8 cellular contexts compared by ENCODE assay signal in the genomic region with DNA sequence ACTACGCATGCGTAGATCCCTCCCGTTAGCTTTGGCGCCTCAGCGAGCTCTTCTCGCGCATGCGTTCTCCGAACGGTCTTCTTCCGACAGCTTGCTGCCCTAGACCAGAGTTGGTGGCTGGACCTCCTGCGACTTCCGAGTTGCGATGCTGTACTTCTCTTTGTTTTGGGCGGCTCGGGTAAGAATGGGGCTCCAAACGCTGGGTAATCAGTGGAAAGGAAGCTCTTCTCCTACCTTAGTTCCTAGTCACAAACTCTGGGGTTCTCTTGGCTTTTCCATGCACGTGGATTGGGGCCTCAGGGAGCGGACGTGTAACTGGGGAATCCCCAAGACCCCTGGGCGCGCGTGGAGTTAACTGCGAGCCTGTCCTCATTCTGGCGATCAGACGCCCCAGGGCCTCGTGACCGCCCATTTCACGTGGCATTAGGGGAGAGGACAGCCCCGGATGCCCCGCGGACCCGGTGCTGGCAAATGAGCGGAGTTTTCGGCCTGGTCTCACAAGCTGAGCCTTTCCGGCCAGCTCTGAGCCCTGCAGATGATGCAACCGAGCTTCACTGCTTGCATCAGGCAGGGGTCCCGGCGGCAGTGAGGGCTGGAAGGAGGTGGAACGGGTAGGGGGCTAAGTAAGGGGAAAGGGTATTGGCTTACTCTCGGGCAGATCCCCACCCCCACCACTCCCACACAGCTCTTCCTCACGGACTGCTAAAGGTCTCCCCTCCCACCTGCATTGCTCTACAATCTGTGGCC. TPM values are rescaled to one million over a fixed set of nuclear protein-coding genes. Genes with fewer than 3 reads are reported as not detected.
DNase-seq lines count a peak whose midpoint lies in the region; ATAC-seq and TF ChIP-seq lines count a peak whose summit lies in the region.

Gene SHMT2 (plus strand): TSS at position 78 of the 747 bp plus-strand sequence. CDS start 68 bp downstream, at position 146.

- H3K4me3 Mint-ChIP-seq in CD8-positive, alpha-beta T cell = peak within 1 kb of the TSS; percentile 92

- peaks cover 48% of the 10 kb centered on the region for H3K4me1 Mint-ChIP-seq in CD8-positive, alpha-beta T cell (ENCODE audit: low read depth)

- no peaks in the 10 kb centered on the region for H3K9me3 ChIP-seq in CD8-positive, alpha-beta T cell (ENCODE audit: low read length)
- no peaks in the 10 kb centered on the region for H3K9me3 ChIP-seq in HUES48 (ENCODE audit: control insufficient read depth, insufficient read depth, low read length)
- no peaks in the 10 kb centered on the region for H3K9me3 ChIP-seq in NT2/D1 (ENCODE audit: insufficient read depth, low read length)

- POLR2A ChIA-PET in CD8-positive, alpha-beta T cell (lab: Charles Lee) = interaction anchor here (0.7 to 2.1 kb wide), 7 partner anchors 10 to 31 kb away, joined by 3 to 11 read pairs (median 5); partner anchors contain the start of gene NXPH4

- peaks cover 23% of the 10 kb centered on the region for H3K27me3 Mint-ChIP-seq in CD8-positive, alpha-beta T cell (ENCODE audit: low read depth)

- H3K36me3 Mint-ChIP-seq in CD8-positive, alpha-beta T cell = peaks cover 44% of the 10 kb centered on the region

- peak; percentile 74 to 94 (median 91) for DNase-seq in CD8-positive, alpha-beta T cell
- peak; percentile 97 for DNase-seq in NT2/D1 (ENCODE audit: low read depth, low spot score)
- peak in 2 of 3 experiments; percentile 85 to 91 for DNase-seq in activated CD8-positive, alpha-beta memory T cell treated with anti-CD3 and anti-CD28 coated beads for 48 hours (ENCODE audit: low read depth in 2 of 3, low spot score in 2 of 3)
- DNase-seq in mesenteric fat pad (ENCODE audit: low spot score) = peak; percentile 97
- peak; percentile 84 for DNase-seq in stimulated activated CD8-positive, alpha-beta memory T cell treated with anti-CD3 and anti-CD28 coated beads, Interleukin-15, amount 100 ng/mL, for 1 hour (ENCODE audit: low read depth)

- intact Hi-C loops in CD8-positive, alpha-beta T cell (cut with DNase I, micrococcal nuclease) = loop anchor here in 1 of 2 experiments (1.0 to 2.0 kb wide), 3 partner anchors 9 to 291 kb away; partner anchors contain the start of gene DDIT3

- TF ChIP-seq CTCF in CD8-positive, alpha-beta T cell (IDR thresholded peaks at IDR 0.05) = no peak

- H3K9ac ChIP-seq in HUES48 (ENCODE audit: low read depth, low read length) = peak within 1 kb of the TSS; percentile 92
- H3K9ac ChIP-seq in NT2/D1 (ENCODE audit: insufficient read length, low read depth) = peak within 1 kb of the TSS; percentile 86

- H3K4me3 ChIP-seq in CD8-positive, alpha-beta T cell (ENCODE audit: low read depth, low read length) = peak within 1 kb of the TSS; percentile 63
- H3K4me3 ChIP-seq in HUES48 (ENCODE audit: low read depth, low read length) (peak within 1 kb of the TSS; percentile 76), NT2/D1 (ENCODE audit: insufficient read length, low read depth) (peak within 1 kb of the TSS; percentile 79)

- peaks cover 53% of the 10 kb centered on the region for H3K4me1 ChIP-seq in CD8-positive, alpha-beta T cell (ENCODE audit: insufficient read depth, low read length)
- H3K4me1 ChIP-seq in HUES48 (ENCODE audit: control insufficient read depth, insufficient read depth, low read length) = peaks cover 23% of the 10 kb centered on the region
- peaks cover 21% of the 10 kb centered on the region for H3K4me1 ChIP-seq in NT2/D1 (ENCODE audit: insufficient read depth, insufficient read length)

- in situ Hi-C loops in endometrial microvascular endothelial cells (cut with HindIII; ENCODE audit: inconsistent ontology term, low pct_unique_long_range_greater_than_20kb, low sequenced_read_pairs) = no loop called here

- peak; percentile 56 for ATAC-seq in CD8-positive, alpha-beta T cell
- peak; percentile 39 for ATAC-seq in GM19468 (IDR thresholded peaks at IDR 0.05; ENCODE audit: extremely low read depth, unreplicated experiment)

- peaks cover 23% of the 10 kb centered on the region for H3K36me3 ChIP-seq in CD8-positive, alpha-beta T cell (ENCODE audit: insufficient read depth, low read length)
- H3K36me3 ChIP-seq in HUES48 (ENCODE audit: control insufficient read depth, insufficient read depth, low read length) (peaks cover 41% of the 10 kb centered on the region), NT2/D1 (ENCODE audit: insufficient read depth, insufficient read length, low read length) (peaks cover 44% of the 10 kb centered on the region)

- H3K9me3 Mint-ChIP-seq in CD8-positive, alpha-beta T cell = no peaks in the 10 kb centered on the region

- CTCF ChIA-PET in CD8-positive, alpha-beta T cell (lab: Charles Lee) = interaction anchor here (1.3 to 13.2 kb wide), 5 partner anchors 11 to 225 kb away, joined by 3 to 302 read pairs (median 9); partner anchors contain the start of genes INHBE and NXPH4

- peak within 1 kb of the TSS; percentile 20 for H3K27ac ChIP-seq in CD8-positive, alpha-beta T cell (ENCODE audit: low read depth, low read length)
- H3K27ac ChIP-seq in HUES48 (ENCODE audit: low read depth, low read length) = peak within 1 kb of the TSS; percentile 95

- peak within 1 kb of the TSS; percentile 67 for H3K27ac Mint-ChIP-seq in CD8-positive, alpha-beta T cell

- H3K27me3 ChIP-seq in CD8-positive, alpha-beta T cell (ENCODE audit: insufficient read depth, low read length) = peaks cover 15% of the 10 kb centered on the region
- H3K27me3 ChIP-seq in HUES48 (ENCODE audit: control insufficient read depth, insufficient read depth, low read length) (peaks cover 52% of the 10 kb centered on the region), NT2/D1 (ENCODE audit: insufficient read depth, insufficient read length) (peaks cover 30% of the 10 kb centered on the region)

RNA-seq across cellular contexts. Expression of gene SHMT2, which starts in this region (rescaled TPM):
- 10 to 100 TPM; 14.2 to 18.6 TPM for total RNA-seq in CD8-positive, alpha-beta T cell
- total RNA-seq in endometrial microvascular endothelial cells (ENCODE audit: inconsistent ontology term) (172 TPM), mesenteric fat pad (62.3 TPM)

Comparison
In these comparisons a context has a peak if more than half of its experiments do, and no peak if none do; other contexts are left out.
1. Peak in every context shown above with its lines: DNase-seq, ATAC-seq, H3K4me3 ChIP-seq and H3K27ac ChIP-seq.